Comparison of ENCODE assay signal across 15 cellular contexts in genomic region chr17:42058018-42058417, GRCh38. TPM values are rescaled to one million over a fixed set of nuclear protein-coding genes. Genes with fewer than 3 reads are reported as not detected.
DNase-seq lines count a peak whose midpoint lies in the region; ATAC-seq and TF ChIP-seq lines count a peak whose summit lies in the region.
"Had no signal": no experiment of that assay in that cellular context is flagged by ENCODE, and none has a peak within 500 bp of the region (broad histone marks: within the 10 kb centered on the region; RNA-seq: fewer than 3 reads in every experiment).

No MANE protein-coding gene starts in this region.

- intact Hi-C loops in left lung (cut with DNase I), result no loop called here

- DNase-seq in NCI-H82 (lab: John Stamatoyannopoulos, UW), result peak; percentile 57
- DNase-seq in NCI-H82 treated with DMSO at 0.1 percent for 48 hours (lab: John Stamatoyannopoulos, UW; ENCODE audit: unreplicated experiment), result no peak
- peak; percentile 63 for DNase-seq in NCI-H69 (lab: John Stamatoyannopoulos, UW)
- DNase-seq in left kidney (ENCODE audit: low read depth, low spot score), result peak; percentile 59
- no peak for DNase-seq in left lung
- no peak for DNase-seq in NCI-H187 treated with DMSO at 0.1 percent for 48 hours (lab: John Stamatoyannopoulos, UW)
- no peak for DNase-seq in NCI-H345 (lab: John Stamatoyannopoulos, UW)
- DNase-seq: BE2C; CD4-positive, alpha-beta memory T cell; DMS53; GF-D8; H7 had no signal

- peaks cover 0 to 14% of the 10 kb centered on the region in 2 donors for H3K27me3 ChIP-seq in left lung
- H3K27me3 ChIP-seq: BE2C had no signal

- H3K9me3 ChIP-seq in left lung, result no peaks in the 10 kb centered on the region
- H3K9me3 ChIP-seq: A549, BE2C had no signal

- no peaks in the 10 kb centered on the region for H3K4me1 ChIP-seq in left lung
- H3K4me1 ChIP-seq: A549, BE2C had no signal

- TF ChIP-seq CTCF in left lung (IDR thresholded peaks at IDR 0.05), result no peak

- ATAC-seq in left lung, result no peak
- ATAC-seq: A549 had no signal

- no peaks in the 10 kb centered on the region for H3K36me3 ChIP-seq in left lung
- H3K36me3 ChIP-seq: BE2C had no signal

- no peak overlapping the region for H3K27ac ChIP-seq in left lung
- H3K27ac ChIP-seq: A549, C4-2B had no signal

- no peak overlapping the region for H3K4me3 ChIP-seq in left lung
- H3K4me3 ChIP-seq: A549 had no signal

RNA-seq across cellular contexts. Expression of gene C17orf113, which starts 7.6 kb away (rescaled TPM):
- 1 to 10 TPM in 1 of 2 donors, under 1 TPM in 1; 0.58 to 1.2 TPM for total RNA-seq in left lung

RNA-seq across cellular contexts. Expression of gene NKIRAS2, which starts 38.1 kb away (rescaled TPM):
- 10 to 100 TPM; 29.6 to 32.3 TPM for total RNA-seq in left lung

RNA-seq across cellular contexts. Expression of gene ZNF385C, which starts 40.3 kb away (rescaled TPM):
- total RNA-seq in left lung, result under 1 TPM; 0.31 to 0.50 TPM
- total RNA-seq: HT1080 had no signal

RNA-seq across cellular contexts. Expression of gene DNAJC7, which starts 40.8 kb away (rescaled TPM):
- 10 to 100 TPM; 62.1 to 82.0 TPM for total RNA-seq in left lung

RNA-seq across cellular contexts. Expression of gene DHX58, which starts 54.5 kb away (rescaled TPM):
- 10 to 100 TPM; 21.6 TPM for total RNA-seq in left lung

Comparison
In these comparisons a context has a peak if more than half of its experiments do, and no peak if none do; other contexts are left out.
1. DNase-seq: peak in NCI-H82 (single experiment), NCI-H69 (single experiment) and left kidney (single experiment); none in NCI-H82 treated with DMSO at 0.1 percent for 48 hours (single experiment), left lung (0 of 2), NCI-H187 treated with DMSO at 0.1 percent for 48 hours (single experiment) and NCI-H345 (single experiment).